In genomic region chr10:117184821-117185220, GRCh38 we compare ENCODE assay signal across 33 cellular contexts. TPM values are rescaled to one million over a fixed set of nuclear protein-coding genes. Genes with fewer than 3 reads are reported as not detected.
"Had no signal": no experiment of that assay in that cellular context is flagged by ENCODE, and none has a peak within 500 bp of the region (broad histone marks: within the 10 kb centered on the region; RNA-seq: fewer than 3 reads in every experiment).

No MANE protein-coding gene starts in this region.

- H3K36me3 ChIP-seq: ascending aorta, WERI-Rb-1 had no signal

- FAIRE-seq: TTC549 had no signal

- DNase-seq: activated CD4-positive, alpha-beta memory T cell treated with anti-CD3 and anti-CD28 coated beads, Interleukin-2, amount 10 ng/mL, durations not matched to agents 7 days and 5 days; activated CD4-positive, alpha-beta T cell treated with anti-CD3 and anti-CD28 coated beads for 1 hour; activated CD4-positive, alpha-beta T cell treated with anti-CD3 and anti-CD28 coated beads for 36 hours; activated CD4-positive, alpha-beta T cell treated with anti-CD3 and anti-CD28 coated beads for 48 hours; activated CD4-positive, alpha-beta T cell treated with anti-CD3 and anti-CD28 coated beads, Interleukin-2, amount 10 ng/mL, durations not matched to agents 7 days and 5 days; activated CD4-positive, alpha-beta T cell treated with anti-CD3 and anti-CD28 coated beads, Interleukin-2, amount 50 U/mL, for 48 hours; activated CD4-positive, CD25-positive, alpha-beta regulatory T cell; activated CD8-positive, alpha-beta memory T cell treated with anti-CD3 and anti-CD28 coated beads for 24 hours; activated CD8-positive, alpha-beta memory T cell treated with anti-CD3 and anti-CD28 coated beads, Interleukin-2, amount 10 ng/mL, durations not matched to agents 7 days and 5 days; activated CD8-positive, alpha-beta memory T cell treated with anti-CD3 and anti-CD28 coated beads, Interleukin-2, amount 50 U/mL, for 48 hours; activated CD8-positive, alpha-beta T cell treated with anti-CD3 and anti-CD28 coated beads, Interleukin-2, amount 10 ng/mL, durations not matched to agents 7 days and 5 days; activated effector memory CD4-positive, alpha-beta T cell treated with Interleukin-2 at 50 U/mL for 16 hours; activated gamma-delta T cell; activated naive CD4-positive, alpha-beta T cell treated with anti-CD3 and anti-CD28 coated beads, Interleukin-2, amount 10 ng/mL, durations not matched to agents 7 days and 5 days; activated naive CD4-positive, alpha-beta T cell treated with Interleukin-2 at 50 U/mL for 16 hours; activated naive CD8-positive, alpha-beta T cell treated with anti-CD3 and anti-CD28 coated beads, Interleukin-2, amount 10 ng/mL, durations not matched to agents 7 days and 5 days; activated naive CD8-positive, alpha-beta T cell treated with anti-CD3 and anti-CD28 coated beads, Interleukin-2, amount 50 U/mL, for 24 hours; activated T-cell treated with anti-CD3 and anti-CD28 coated beads, Interleukin-2, amount 50 U/mL, for 24 hours; activated T-cell treated with anti-CD3 and anti-CD28 coated beads, Interleukin-2, amount 50 U/mL, for 48 hours; amygdala; anterior cingulate cortex; central memory CD4-positive, alpha-beta T cell; T-helper 1 cell; T-helper 2 cell; T-helper 9 cell; WERI-Rb-1 had no signal

- ATAC-seq: activated CD4-positive, alpha-beta T cell treated with anti-CD3 and anti-CD28 coated beads for 36 hours; activated CD4-positive, CD25-positive, alpha-beta regulatory T cell treated with anti-CD3 and anti-CD28 coated beads, Interleukin-2, amount 50 U/mL, for 24 hours; activated CD8-positive, alpha-beta memory T cell treated with anti-CD3 and anti-CD28 coated beads, Interleukin-2, amount 10 ng/mL, durations not matched to agents 7 days and 5 days; activated CD8-positive, alpha-beta T cell treated with anti-CD3 and anti-CD28 coated beads, Interleukin-2, amount 10 ng/mL, durations not matched to agents 7 days and 5 days; activated naive CD8-positive, alpha-beta T cell treated with anti-CD3 and anti-CD28 coated beads, Interleukin-2, amount 50 U/mL, for 24 hours; WTC11 had no signal

- H3K27ac ChIP-seq: ascending aorta, WERI-Rb-1 had no signal

- H3K9me3 ChIP-seq: ascending aorta had no signal

- H3K4me1 ChIP-seq: ascending aorta had no signal

- H3K4me3 ChIP-seq: ascending aorta had no signal

- H3K27me3 ChIP-seq: ascending aorta had no signal

RNA-seq across cellular contexts. Expression of gene KCNK18, which starts 12.5 kb away (rescaled TPM):
- total RNA-seq: activated CD4-positive, alpha-beta memory T cell treated with anti-CD3 and anti-CD28 coated beads, Interleukin-2, amount 10 ng/mL, durations not matched to agents 7 days and 5 days; activated CD4-positive, alpha-beta T cell treated with anti-CD3 and anti-CD28 coated beads for 36 hours; activated CD4-positive, alpha-beta T cell treated with anti-CD3 and anti-CD28 coated beads, Interleukin-2, amount 10 ng/mL, durations not matched to agents 7 days and 5 days; activated CD8-positive, alpha-beta memory T cell treated with anti-CD3 and anti-CD28 coated beads, Interleukin-2, amount 10 ng/mL, durations not matched to agents 7 days and 5 days; activated CD8-positive, alpha-beta T cell treated with anti-CD3 and anti-CD28 coated beads, Interleukin-2, amount 10 ng/mL, durations not matched to agents 7 days and 5 days; activated naive CD8-positive, alpha-beta T cell treated with anti-CD3 and anti-CD28 coated beads, Interleukin-2, amount 10 ng/mL, durations not matched to agents 7 days and 5 days; activated T-helper 2 cell treated with anti-CD3 and anti-CD28 coated beads, Interferon-gamma antibody, Interleukin-2, Interleukin-4, amounts not matched to agents 10 μg/mL and 5 μg/mL and 100 μg/mL, durations not matched to agents 14 hours and 24 hours and 36 hours; ascending aorta; cardiac septum; WTC11 had no signal
- polyA plus RNA-seq: adipose tissue had no signal

RNA-seq across cellular contexts. Expression of gene VAX1, which starts 46.8 kb away (rescaled TPM):
- total RNA-seq: activated CD4-positive, alpha-beta memory T cell treated with anti-CD3 and anti-CD28 coated beads, Interleukin-2, amount 10 ng/mL, durations not matched to agents 7 days and 5 days; activated CD4-positive, alpha-beta T cell treated with anti-CD3 and anti-CD28 coated beads for 36 hours; activated CD4-positive, alpha-beta T cell treated with anti-CD3 and anti-CD28 coated beads, Interleukin-2, amount 10 ng/mL, durations not matched to agents 7 days and 5 days; activated CD8-positive, alpha-beta memory T cell treated with anti-CD3 and anti-CD28 coated beads, Interleukin-2, amount 10 ng/mL, durations not matched to agents 7 days and 5 days; activated CD8-positive, alpha-beta T cell treated with anti-CD3 and anti-CD28 coated beads, Interleukin-2, amount 10 ng/mL, durations not matched to agents 7 days and 5 days; activated naive CD8-positive, alpha-beta T cell treated with anti-CD3 and anti-CD28 coated beads, Interleukin-2, amount 10 ng/mL, durations not matched to agents 7 days and 5 days; activated T-helper 2 cell treated with anti-CD3 and anti-CD28 coated beads, Interferon-gamma antibody, Interleukin-2, Interleukin-4, amounts not matched to agents 10 μg/mL and 5 μg/mL and 100 μg/mL, durations not matched to agents 14 hours and 24 hours and 36 hours; ascending aorta; cardiac septum had no signal
- polyA plus RNA-seq: adipose tissue had no signal

RNA-seq across cellular contexts. Expression of gene SLC18A2, which starts 56.1 kb away (rescaled TPM):
- total RNA-seq: activated CD4-positive, alpha-beta memory T cell treated with anti-CD3 and anti-CD28 coated beads, Interleukin-2, amount 10 ng/mL, durations not matched to agents 7 days and 5 days; activated CD4-positive, alpha-beta T cell treated with anti-CD3 and anti-CD28 coated beads, Interleukin-2, amount 10 ng/mL, durations not matched to agents 7 days and 5 days; activated CD8-positive, alpha-beta memory T cell treated with anti-CD3 and anti-CD28 coated beads, Interleukin-2, amount 10 ng/mL, durations not matched to agents 7 days and 5 days; activated CD8-positive, alpha-beta T cell treated with anti-CD3 and anti-CD28 coated beads, Interleukin-2, amount 10 ng/mL, durations not matched to agents 7 days and 5 days; activated T-helper 2 cell treated with anti-CD3 and anti-CD28 coated beads, Interferon-gamma antibody, Interleukin-2, Interleukin-4, amounts not matched to agents 10 μg/mL and 5 μg/mL and 100 μg/mL, durations not matched to agents 14 hours and 24 hours and 36 hours; ascending aorta had no signal
